ENCODE assay signal across 15 cellular contexts in the genomic region with DNA sequence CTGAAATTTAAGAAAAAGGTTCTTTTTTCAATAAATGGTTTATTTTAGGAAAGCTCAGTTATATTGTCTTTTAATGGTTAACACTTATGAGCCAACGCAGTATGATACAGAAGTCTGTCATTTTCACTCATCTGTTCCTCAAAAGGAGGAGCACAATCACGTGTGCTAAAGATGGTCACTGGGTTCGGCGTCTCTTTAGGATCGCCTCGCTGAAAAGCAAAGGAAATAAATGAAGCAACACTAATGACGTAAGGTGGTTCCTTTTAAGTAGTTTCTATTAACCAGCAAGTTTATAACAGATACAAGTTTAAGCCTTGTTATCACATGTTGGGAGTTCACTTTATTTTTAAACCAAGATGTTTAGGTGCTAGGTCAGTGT.
"Had no signal": no experiment of that assay in that cellular context is flagged by ENCODE, and none has a peak within 500 bp of the region (broad histone marks: within the 10 kb centered on the region; RNA-seq: fewer than 3 reads in every experiment).

No MANE protein-coding gene starts in this region.

- H3K4me3 Mint-ChIP-seq: activated CD4-positive, alpha-beta T cell treated with anti-CD3 and anti-CD28 coated beads for 36 hours; activated CD8-positive, alpha-beta T cell treated with anti-CD3 and anti-CD28 coated beads, Interleukin-2, amount 10 ng/mL, durations not matched to agents 7 days and 5 days; activated T-helper 1 cell treated with anti-CD3 and anti-CD28 coated beads, Interleukin-12 subunit alpha, Interleukin-12 subunit beta, Interleukin-2, Interleukin-4 antibody, amounts not matched to agents 30 ng/mL and 10 ng/mL and 1 ng/mL, durations not matched to agents 14 hours and 24 hours and 36 hours; neural progenitor cell; stimulated activated effector memory CD8-positive, alpha-beta T cell treated with anti-CD3 and anti-CD28 coated beads, Interleukin-12 subunit alpha, Interleukin-12 subunit beta, amount 100 ng/mL, for 72 hours had no signal

- H3K27ac Mint-ChIP-seq: activated CD4-positive, alpha-beta T cell treated with anti-CD3 and anti-CD28 coated beads for 36 hours; activated CD8-positive, alpha-beta T cell treated with anti-CD3 and anti-CD28 coated beads, Interleukin-2, amount 10 ng/mL, durations not matched to agents 7 days and 5 days; activated T-helper 1 cell treated with anti-CD3 and anti-CD28 coated beads, Interleukin-12 subunit alpha, Interleukin-12 subunit beta, Interleukin-2, Interleukin-4 antibody, amounts not matched to agents 30 ng/mL and 10 ng/mL and 1 ng/mL, durations not matched to agents 14 hours and 24 hours and 36 hours; neural progenitor cell; stimulated activated effector memory CD8-positive, alpha-beta T cell treated with anti-CD3 and anti-CD28 coated beads, Interleukin-12 subunit alpha, Interleukin-12 subunit beta, amount 100 ng/mL, for 72 hours had no signal

- DNase-seq: activated CD4-positive, alpha-beta T cell treated with anti-CD3 and anti-CD28 coated beads for 36 hours; activated CD8-positive, alpha-beta T cell treated with anti-CD3 and anti-CD28 coated beads, Interleukin-2, amount 10 ng/mL, durations not matched to agents 7 days and 5 days; activated naive CD4-positive, alpha-beta T cell; aorta; dorsolateral prefrontal cortex; foreskin melanocyte; heart left ventricle; retina had no signal

- H3K27me3 Mint-ChIP-seq: activated CD4-positive, alpha-beta T cell treated with anti-CD3 and anti-CD28 coated beads for 36 hours had no signal

- ATAC-seq: activated CD8-positive, alpha-beta T cell treated with anti-CD3 and anti-CD28 coated beads, Interleukin-2, amount 10 ng/mL, durations not matched to agents 7 days and 5 days; stimulated activated effector memory CD8-positive, alpha-beta T cell treated with anti-CD3 and anti-CD28 coated beads, Interleukin-12 subunit alpha, Interleukin-12 subunit beta, amount 100 ng/mL, for 72 hours had no signal

- H3K9me3 ChIP-seq: thyroid gland had no signal

- H3K27ac ChIP-seq: breast epithelium, neural progenitor cell, parathyroid adenoma, thyroid gland, VCaP had no signal

- H3K27me3 ChIP-seq: breast epithelium, dorsolateral prefrontal cortex, heart left ventricle, neural progenitor cell, thyroid gland had no signal
